ENCODE assay signal across 25 cellular contexts in genomic region chr9:123411636-123412035, GRCh38. TPM values are rescaled to one million over a fixed set of nuclear protein-coding genes. Genes with fewer than 3 reads are reported as not detected.
A peak's percentile ranks its signal among the peaks of the same experiment; 100 is the strongest.
DNase-seq lines count a peak whose midpoint lies in the region; ATAC-seq, FAIRE-seq and TF ChIP-seq lines count a peak whose summit lies in the region.
"Had no signal": no experiment of that assay in that cellular context is flagged by ENCODE, and none has a peak within 500 bp of the region (broad histone marks: within the 10 kb centered on the region; RNA-seq: fewer than 3 reads in every experiment).

No MANE protein-coding gene starts in this region.

- H3K4me3 ChIP-seq in kidney (ENCODE audit: low read length in 2 of 2) = no peak overlapping the region
- no peak overlapping the region for H3K4me3 ChIP-seq in upper lobe of right lung
- H3K4me3 ChIP-seq: A549; BLaER1 treated with 17β-estradiol and CSF1 and Interleukin-3, amounts not matched to agents 10 nM and 100 nM; HAP-1 had no signal

- peak overlapping the region; percentile 35 for H3K27ac Mint-ChIP-seq in neural crest cell (ENCODE audit: unreplicated experiment)
- no peak overlapping the region for H3K27ac Mint-ChIP-seq in activated naive CD8-positive, alpha-beta T cell treated with anti-CD3 and anti-CD28 coated beads, Interleukin-2, amount 50 U/mL, for 24 hours
- H3K27ac Mint-ChIP-seq: HFFc6 had no signal

- H3K9me3 ChIP-seq in kidney (ENCODE audit: control insufficient read depth in 1 of 2, low read length in 2 of 2) = no peaks in the 10 kb centered on the region
- H3K9me3 ChIP-seq in upper lobe of right lung = no peaks in the 10 kb centered on the region
- H3K9me3 ChIP-seq: A549; BE2C; BLaER1 treated with 17β-estradiol and CSF1 and Interleukin-3, amounts not matched to agents 10 nM and 100 nM; HAP-1 had no signal

- H3K27ac ChIP-seq in kidney (ENCODE audit: low read depth in 2 of 2, low read length in 2 of 2) = no peak overlapping the region
- no peak overlapping the region for H3K27ac ChIP-seq in upper lobe of right lung
- H3K27ac ChIP-seq: A549; BLaER1 treated with 17β-estradiol and CSF1 and Interleukin-3, amounts not matched to agents 10 nM and 100 nM had no signal

- H3K4me1 Mint-ChIP-seq in neural crest cell = peaks cover 32% of the 10 kb centered on the region
- no peaks in the 10 kb centered on the region for H3K4me1 Mint-ChIP-seq in activated naive CD8-positive, alpha-beta T cell treated with anti-CD3 and anti-CD28 coated beads, Interleukin-2, amount 50 U/mL, for 24 hours
- H3K4me1 Mint-ChIP-seq: CD14-positive monocyte had no signal

- no peaks in the 10 kb centered on the region for H3K36me3 Mint-ChIP-seq in neural crest cell (ENCODE audit: low read depth)
- H3K36me3 Mint-ChIP-seq in activated naive CD8-positive, alpha-beta T cell treated with anti-CD3 and anti-CD28 coated beads, Interleukin-2, amount 50 U/mL, for 24 hours (ENCODE audit: low read depth) = no peaks in the 10 kb centered on the region

- FAIRE-seq in kidney (lab: Jason Lieb, UNC) = no peak
- FAIRE-seq: A549, GM12891, GM18507, H54 had no signal

- no peak overlapping the region for H3K9ac ChIP-seq in kidney (ENCODE audit: low read length in 2 of 2)
- H3K9ac ChIP-seq: BLaER1 treated with 17β-estradiol and CSF1 and Interleukin-3, amounts not matched to agents 10 nM and 100 nM had no signal

- H3K27me3 ChIP-seq in upper lobe of right lung = no peaks in the 10 kb centered on the region
- H3K27me3 ChIP-seq: BE2C; BLaER1 treated with 17β-estradiol and CSF1 and Interleukin-3, amounts not matched to agents 10 nM and 100 nM had no signal

- DNase-seq in kidney (peak; percentile 39), neural crest cell (ENCODE audit: low read depth, low spot score) (no peak), posterior vena cava (ENCODE audit: low spot score) (peak; percentile 31), upper lobe of right lung (no peak)
- no peak for DNase-seq in activated naive CD8-positive, alpha-beta T cell treated with anti-CD3 and anti-CD28 coated beads, Interleukin-2, amount 50 U/mL, for 24 hours
- DNase-seq: 8988T; ACHN; AML-193; BE2C; Calu3; CD4-positive, alpha-beta memory T cell; COR-L47; DMS53; DMS79 treated with DMSO at 0.1 percent for 48 hours; GF-D8; GOT3; HFFc6 had no signal

- no peaks in the 10 kb centered on the region for H3K9me3 Mint-ChIP-seq in neural crest cell
- H3K9me3 Mint-ChIP-seq in activated naive CD8-positive, alpha-beta T cell treated with anti-CD3 and anti-CD28 coated beads, Interleukin-2, amount 50 U/mL, for 24 hours = no peaks in the 10 kb centered on the region
- H3K9me3 Mint-ChIP-seq: CD14-positive monocyte, HFFc6 had no signal

- TF ChIP-seq CTCF in kidney (IDR thresholded peaks at IDR 0.05; ENCODE audit: borderline replicate concordance, extremely low read depth, insufficient read depth) (no peak), neural crest cell (conservative IDR thresholded peaks at IDR 0.05) (no peak), upper lobe of right lung (IDR thresholded peaks at IDR 0.05) (no peak)

- no peaks in the 10 kb centered on the region for H3K27me3 Mint-ChIP-seq in neural crest cell (ENCODE audit: low read depth)
- H3K27me3 Mint-ChIP-seq in activated naive CD8-positive, alpha-beta T cell treated with anti-CD3 and anti-CD28 coated beads, Interleukin-2, amount 50 U/mL, for 24 hours = no peaks in the 10 kb centered on the region
- H3K27me3 Mint-ChIP-seq: CD4-positive, alpha-beta memory T cell had no signal

- H3K4me1 ChIP-seq in kidney (ENCODE audit: control insufficient read depth in 1 of 2, insufficient read depth in 1 of 2, low read depth in 1 of 2, low read length in 2 of 2) (no peaks in the 10 kb centered on the region), upper lobe of right lung (no peaks in the 10 kb centered on the region)
- H3K4me1 ChIP-seq: A549 had no signal

- H3K4me3 Mint-ChIP-seq in neural crest cell = no peak overlapping the region
- no peak overlapping the region for H3K4me3 Mint-ChIP-seq in activated naive CD8-positive, alpha-beta T cell treated with anti-CD3 and anti-CD28 coated beads, Interleukin-2, amount 50 U/mL, for 24 hours
- H3K4me3 Mint-ChIP-seq: CD14-positive monocyte; CD4-positive, alpha-beta memory T cell; HFFc6 had no signal

- intact Hi-C loops in kidney (cut with DNase I) (no loop called here), posterior vena cava (cut with DNase I) (loop anchor here in 1 of 2 donors (1.0 kb wide), 1 partner anchor 39 kb away; no protein-coding TSS in a partner anchor), upper lobe of right lung (cut with DNase I) (no loop called here)

- no peak for ATAC-seq in GM19035 (IDR thresholded peaks at IDR 0.05; ENCODE audit: unreplicated experiment)
- ATAC-seq in upper lobe of right lung = no peak
- ATAC-seq in activated naive CD8-positive, alpha-beta T cell treated with anti-CD3 and anti-CD28 coated beads, Interleukin-2, amount 50 U/mL, for 24 hours = no peak
- ATAC-seq: A549 had no signal

- peaks cover 0 to 6% of the 10 kb centered on the region in 2 donors for H3K36me3 ChIP-seq in kidney (ENCODE audit: control insufficient read depth in 1 of 2, insufficient read depth in 2 of 2, low read length in 2 of 2)
- H3K36me3 ChIP-seq in upper lobe of right lung = no peaks in the 10 kb centered on the region
- H3K36me3 ChIP-seq: BE2C, HAP-1 had no signal

RNA-seq across cellular contexts. Expression of gene CRB2, which starts 55.6 kb away (rescaled TPM):
- total RNA-seq in kidney (0.88 TPM), neural crest cell (73.4 and 80.5 TPM in 2 replicates), posterior vena cava (under 1 TPM in 1 of 2 donors, not detected in 1; 0.05 TPM), upper lobe of right lung (0.93 TPM)
- polyA plus RNA-seq in kidney (ENCODE audit: insufficient read depth, low read depth, low replicate concordance) = 8.4 TPM
- total RNA-seq: Calu3; CD4-positive, alpha-beta memory T cell; HFFc6 had no signal
- polyA plus RNA-seq: CD14-positive monocyte; CD4-positive, alpha-beta memory T cell had no signal

Comparison
In these comparisons a context has a peak if more than half of its experiments do, and no peak if none do; other contexts are left out.
1. DNase-seq: peak in kidney (single experiment) and posterior vena cava (single experiment); none in neural crest cell (single experiment), upper lobe of right lung (single experiment) and activated naive CD8-positive, alpha-beta T cell treated with anti-CD3 and anti-CD28 coated beads, Interleukin-2, amount 50 U/mL, for 24 hours (single experiment).
2. RNA of gene CRB2, which starts 55.6 kb away (total RNA-seq): 73.4 to 80.5 TPM in neural crest cell; 0.93 TPM in upper lobe of right lung (single experiment), 0.88 TPM in kidney (single experiment) and 0.05 TPM in posterior vena cava; every median in the first group is over 10 times any median in the second.